Comparison of ENCODE assay signal across 1 cellular context in the genomic region with DNA sequence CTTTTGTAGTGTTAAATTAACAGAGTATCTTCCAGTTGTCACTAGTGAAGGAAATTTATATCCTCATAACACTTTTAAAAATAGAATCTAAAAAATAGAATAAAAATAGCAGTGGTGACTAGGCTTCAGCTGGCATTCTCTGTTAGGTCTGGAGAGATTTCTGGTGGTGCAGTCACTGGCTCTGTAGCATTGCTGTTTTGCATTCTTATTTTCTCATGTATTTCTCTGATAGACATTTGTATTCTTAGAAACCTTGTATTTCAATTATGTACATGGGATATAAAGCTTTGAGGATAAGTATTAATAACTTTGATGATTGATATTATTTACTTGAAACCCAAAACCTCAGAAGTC.
TF ChIP-seq lines count a peak whose summit lies in the region.

No MANE protein-coding gene starts in this region.

TF ChIP-seq in IMR-90, 13 proteins besides CTCF, POLR2A, EP300 and RAD21 (continued from another document):
- TF ChIP-seq, protein P1, sequence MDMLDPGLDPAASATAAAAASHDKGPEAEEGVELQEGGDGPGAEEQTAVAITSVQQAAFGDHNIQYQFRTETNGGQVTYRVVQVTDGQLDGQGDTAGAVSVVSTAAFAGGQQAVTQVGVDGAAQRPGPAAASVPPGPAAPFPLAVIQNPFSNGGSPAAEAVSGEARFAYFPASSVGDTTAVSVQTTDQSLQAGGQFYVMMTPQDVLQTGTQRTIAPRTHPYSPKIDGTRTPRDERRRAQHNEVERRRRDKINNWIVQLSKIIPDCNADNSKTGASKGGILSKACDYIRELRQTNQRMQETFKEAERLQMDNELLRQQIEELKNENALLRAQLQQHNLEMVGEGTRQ (IDR thresholded peaks at IDR 0.05; ENCODE audit: low read depth, low read length), result no peak
- TF ChIP-seq CEBPB (IDR thresholded peaks at IDR 0.05; ENCODE audit: low read depth, low read length) (no peak), RCOR1 (IDR thresholded peaks at IDR 0.05; ENCODE audit: insufficient replicate concordance, low read length) (no peak), MAZ (IDR thresholded peaks at IDR 0.05; ENCODE audit: borderline replicate concordance, low read depth, low read length) (no peak), SMC3 (IDR thresholded peaks at IDR 0.05; ENCODE audit: low read depth, low read length) (no peak)
